22 cellular contexts compared by ENCODE assay signal in genomic region chr4:10734697-10735096, GRCh38. TPM values are rescaled to one million over a fixed set of nuclear protein-coding genes. Genes with fewer than 3 reads are reported as not detected.
DNase-seq lines count a peak whose midpoint lies in the region; ATAC-seq and TF ChIP-seq lines count a peak whose summit lies in the region.
"Had no signal": no experiment of that assay in that cellular context is flagged by ENCODE, and none has a peak within 500 bp of the region (broad histone marks: within the 10 kb centered on the region; RNA-seq: fewer than 3 reads in every experiment).

No MANE protein-coding gene starts in this region.

- no peaks in the 10 kb centered on the region for H3K4me1 ChIP-seq in Peyer's patch
- H3K4me1 ChIP-seq: pancreas, testis had no signal

- H3K27ac ChIP-seq in Peyer's patch = peak overlapping the region in 1 of 4 donors; percentile 26
- H3K27ac ChIP-seq: pancreas, testis had no signal

- TF ChIP-seq POLR2A in Peyer's patch (IDR thresholded peaks at IDR 0.05) = no peak

- H3K4me3 ChIP-seq in Peyer's patch = no peak overlapping the region
- H3K4me3 ChIP-seq: pancreas, testis had no signal

- no peak for ATAC-seq in HG02938 (IDR thresholded peaks at IDR 0.05; ENCODE audit: unreplicated experiment)
- ATAC-seq: activated naive CD4-positive, alpha-beta T cell treated with anti-CD3 and anti-CD28 coated beads, Interleukin-2, amount 50 U/mL, for 72 hours; natural killer cell; WTC11 had no signal

- no peaks in the 10 kb centered on the region for H3K9me3 ChIP-seq in Peyer's patch
- H3K9me3 ChIP-seq: pancreas, testis had no signal

- H3K36me3 ChIP-seq in Peyer's patch = no peaks in the 10 kb centered on the region
- H3K36me3 ChIP-seq: pancreas had no signal

- no peak for TF ChIP-seq CTCF in Peyer's patch (IDR thresholded peaks at IDR 0.05)

- no peaks in the 10 kb centered on the region for H3K27me3 ChIP-seq in Peyer's patch
- H3K27me3 ChIP-seq: pancreas, testis had no signal

- DNase-seq in NCI-H2081 (lab: John Stamatoyannopoulos, UW) (peak; percentile 36 to 69), NCI-H2081 treated with DMSO at 0.1 percent for 48 hours (lab: John Stamatoyannopoulos, UW) (no peak), Peyer's patch (peak in 2 of 3 donors; percentile 50 to 52), GDM1 (lab: John Stamatoyannopoulos, UW) (no peak), islet precursor cell (no peak)
- DNase-seq in stimulated activated CD4-positive, alpha-beta T cell treated with anti-CD3 and anti-CD28 coated beads, Interleukin-2, amount 100 ng/mL, for 4 hours (ENCODE audit: low read depth) = peak; percentile 6
- no peak for DNase-seq in stimulated activated CD4-positive, alpha-beta T cell treated with anti-CD3 and anti-CD28 coated beads, Interleukin-1b, Interleukin-23, amount 100 ng/mL, for 48 hours
- DNase-seq: 8988T; activated CD8-positive, alpha-beta memory T cell treated with anti-CD3 and anti-CD28 coated beads, Interleukin-2, amount 50 U/mL, for 4 hours; cortex of kidney; hippocampal formation; KG1; natural killer cell; Right ventricle myocardium superior; testis had no signal

RNA-seq across cellular contexts. Expression of gene CLNK, which starts 50.1 kb away (rescaled TPM):
- total RNA-seq in Peyer's patch = 1 to 10 TPM in 1 of 4 donors, under 1 TPM in 1, not detected in 2; 0.13 to 4.1 TPM
- total RNA-seq: endothelial cell of umbilical vein; fibroblast of villous mesenchyme; Right ventricle myocardium superior; T-helper 1 cell treated with Interleukin-12 subunit alpha and Interleukin-12 subunit beta and Interleukin-4 antibody, amounts not matched to agents 30 ng/mL and 1 ng/mL, for 36 hours; WTC11 had no signal

Comparison
In these comparisons a context has a peak if more than half of its experiments do, and no peak if none do; other contexts are left out.
1. DNase-seq: peak in NCI-H2081 (2 of 2), stimulated activated CD4-positive, alpha-beta T cell treated with anti-CD3 and anti-CD28 coated beads, Interleukin-2, amount 100 ng/mL, for 4 hours (single experiment) and Peyer's patch (2 of 3); none in NCI-H2081 treated with DMSO at 0.1 percent for 48 hours (single experiment), stimulated activated CD4-positive, alpha-beta T cell treated with anti-CD3 and anti-CD28 coated beads, Interleukin-1b, Interleukin-23, amount 100 ng/mL, for 48 hours (single experiment), GDM1 (single experiment) and islet precursor cell (single experiment).